In the genomic region with DNA sequence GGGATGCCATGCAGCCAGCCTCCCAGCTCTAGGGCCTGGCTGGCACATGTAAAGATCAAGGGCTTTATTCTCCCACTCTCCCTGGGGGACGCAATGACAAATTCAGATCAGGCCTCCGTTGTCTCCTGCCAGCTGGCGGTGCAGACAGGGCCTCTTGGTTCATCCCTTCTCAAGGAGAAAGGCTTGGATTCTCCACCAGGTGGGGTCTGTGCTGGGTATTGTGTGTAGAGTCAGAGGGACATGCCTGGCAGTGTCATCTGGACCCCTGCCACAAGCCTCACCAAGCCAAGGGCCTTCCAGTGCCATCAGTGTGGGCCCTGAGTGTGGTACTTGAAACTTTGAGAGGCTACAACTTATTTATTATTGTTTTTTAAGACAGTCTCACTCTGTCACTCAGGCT, we compare ENCODE assay signal across 1 cellular context.
TF ChIP-seq lines count a peak whose summit lies in the region.

No MANE protein-coding gene starts in this region.

TF ChIP-seq in GM23338, 12 proteins besides CTCF, POLR2A, EP300 and RAD21 (continued from another document):
- TF ChIP-seq STAT1 (IDR thresholded peaks at IDR 0.05; ENCODE audit: unreplicated experiment), result no peak
- no peak for TF ChIP-seq NANOG (IDR thresholded peaks at IDR 0.05; ENCODE audit: borderline replicate concordance)
